In the genomic region with DNA sequence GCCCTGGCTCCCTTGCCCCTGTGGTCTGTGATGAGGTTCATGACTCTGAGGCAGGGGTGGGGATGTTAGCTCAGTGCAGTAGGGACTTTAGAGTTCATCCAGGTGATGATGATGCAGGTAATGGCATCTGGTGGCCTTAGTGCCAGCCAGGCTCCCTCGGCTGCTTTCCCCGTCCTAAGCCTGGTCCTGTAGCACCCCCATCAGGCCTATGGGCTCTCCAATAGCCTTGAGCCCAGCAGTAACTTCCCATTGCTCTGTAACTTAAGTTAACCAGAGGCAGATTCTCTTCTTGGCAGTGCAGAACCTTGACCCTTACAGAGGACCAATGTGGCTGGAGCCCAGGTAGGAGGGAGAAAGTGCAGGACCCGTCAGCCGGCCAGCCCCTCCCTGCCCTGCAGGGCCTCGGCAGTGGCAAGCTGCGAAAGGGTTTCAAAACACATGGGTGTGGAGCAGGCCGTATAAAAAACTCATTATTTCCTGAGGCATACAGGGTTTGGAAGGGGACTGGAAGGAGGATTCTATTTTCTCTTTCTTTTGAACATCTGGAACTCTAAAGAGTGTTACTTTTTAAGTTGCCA, we compare ENCODE assay signal across 1 cellular context.
TF ChIP-seq lines count a peak whose summit lies in the region.

No MANE protein-coding gene starts in this region.

TF ChIP-seq in GM23338, 12 proteins besides CTCF, POLR2A, EP300 and RAD21 (continued from another document):
- TF ChIP-seq, protein P1, sequence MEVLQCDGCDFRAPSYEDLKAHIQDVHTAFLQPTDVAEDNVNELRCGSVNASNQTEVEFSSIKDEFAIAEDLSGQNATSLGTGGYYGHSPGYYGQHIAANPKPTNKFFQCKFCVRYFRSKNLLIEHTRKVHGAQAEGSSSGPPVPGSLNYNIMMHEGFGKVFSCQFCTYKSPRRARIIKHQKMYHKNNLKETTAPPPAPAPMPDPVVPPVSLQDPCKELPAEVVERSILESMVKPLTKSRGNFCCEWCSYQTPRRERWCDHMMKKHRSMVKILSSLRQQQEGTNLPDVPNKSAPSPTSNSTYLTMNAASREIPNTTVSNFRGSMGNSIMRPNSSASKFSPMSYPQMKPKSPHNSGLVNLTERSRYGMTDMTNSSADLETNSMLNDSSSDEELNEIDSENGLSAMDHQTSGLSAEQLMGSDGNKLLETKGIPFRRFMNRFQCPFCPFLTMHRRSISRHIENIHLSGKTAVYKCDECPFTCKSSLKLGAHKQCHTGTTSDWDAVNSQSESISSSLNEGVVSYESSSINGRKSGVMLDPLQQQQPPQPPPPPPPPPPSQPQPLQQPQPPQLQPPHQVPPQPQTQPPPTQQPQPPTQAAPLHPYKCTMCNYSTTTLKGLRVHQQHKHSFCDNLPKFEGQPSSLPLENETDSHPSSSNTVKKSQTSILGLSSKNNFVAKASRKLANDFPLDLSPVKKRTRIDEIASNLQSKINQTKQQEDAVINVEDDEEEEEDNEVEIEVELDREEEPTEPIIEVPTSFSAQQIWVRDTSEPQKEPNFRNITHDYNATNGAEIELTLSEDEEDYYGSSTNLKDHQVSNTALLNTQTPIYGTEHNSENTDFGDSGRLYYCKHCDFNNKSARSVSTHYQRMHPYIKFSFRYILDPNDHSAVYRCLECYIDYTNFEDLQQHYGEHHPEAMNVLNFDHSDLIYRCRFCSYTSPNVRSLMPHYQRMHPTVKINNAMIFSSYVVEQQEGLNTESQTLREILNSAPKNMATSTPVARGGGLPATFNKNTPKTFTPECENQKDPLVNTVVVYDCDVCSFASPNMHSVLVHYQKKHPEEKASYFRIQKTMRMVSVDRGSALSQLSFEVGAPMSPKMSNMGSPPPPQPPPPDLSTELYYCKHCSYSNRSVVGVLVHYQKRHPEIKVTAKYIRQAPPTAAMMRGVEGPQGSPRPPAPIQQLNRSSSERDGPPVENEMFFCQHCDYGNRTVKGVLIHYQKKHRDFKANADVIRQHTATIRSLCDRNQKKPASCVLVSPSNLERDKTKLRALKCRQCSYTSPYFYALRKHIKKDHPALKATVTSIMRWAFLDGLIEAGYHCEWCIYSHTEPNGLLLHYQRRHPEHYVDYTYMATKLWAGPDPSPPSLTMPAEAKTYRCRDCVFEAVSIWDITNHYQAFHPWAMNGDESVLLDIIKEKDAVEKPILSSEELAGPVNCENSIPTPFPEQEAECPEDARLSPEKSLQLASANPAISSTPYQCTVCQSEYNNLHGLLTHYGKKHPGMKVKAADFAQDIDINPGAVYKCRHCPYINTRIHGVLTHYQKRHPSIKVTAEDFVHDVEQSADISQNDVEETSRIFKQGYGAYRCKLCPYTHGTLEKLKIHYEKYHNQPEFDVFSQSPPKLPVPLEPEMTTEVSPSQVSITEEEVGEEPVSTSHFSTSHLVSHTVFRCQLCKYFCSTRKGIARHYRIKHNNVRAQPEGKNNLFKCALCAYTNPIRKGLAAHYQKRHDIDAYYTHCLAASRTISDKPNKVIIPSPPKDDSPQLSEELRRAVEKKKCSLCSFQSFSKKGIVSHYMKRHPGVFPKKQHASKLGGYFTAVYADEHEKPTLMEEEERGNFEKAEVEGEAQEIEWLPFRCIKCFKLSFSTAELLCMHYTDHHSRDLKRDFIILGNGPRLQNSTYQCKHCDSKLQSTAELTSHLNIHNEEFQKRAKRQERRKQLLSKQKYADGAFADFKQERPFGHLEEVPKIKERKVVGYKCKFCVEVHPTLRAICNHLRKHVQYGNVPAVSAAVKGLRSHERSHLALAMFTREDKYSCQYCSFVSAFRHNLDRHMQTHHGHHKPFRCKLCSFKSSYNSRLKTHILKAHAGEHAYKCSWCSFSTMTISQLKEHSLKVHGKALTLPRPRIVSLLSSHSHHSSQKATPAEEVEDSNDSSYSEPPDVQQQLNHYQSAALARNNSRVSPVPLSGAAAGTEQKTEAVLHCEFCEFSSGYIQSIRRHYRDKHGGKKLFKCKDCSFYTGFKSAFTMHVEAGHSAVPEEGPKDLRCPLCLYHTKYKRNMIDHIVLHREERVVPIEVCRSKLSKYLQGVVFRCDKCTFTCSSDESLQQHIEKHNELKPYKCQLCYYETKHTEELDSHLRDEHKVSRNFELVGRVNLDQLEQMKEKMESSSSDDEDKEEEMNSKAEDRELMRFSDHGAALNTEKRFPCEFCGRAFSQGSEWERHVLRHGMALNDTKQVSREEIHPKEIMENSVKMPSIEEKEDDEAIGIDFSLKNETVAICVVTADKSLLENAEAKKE (CRISPR knock-in tag; IDR thresholded peaks at IDR 0.05): no peak
- TF ChIP-seq CREB1 (CRISPR knock-in tag; IDR thresholded peaks at IDR 0.05; ENCODE audit: low read depth) (no peak), ZNF114 (CRISPR knock-in tag; IDR thresholded peaks at IDR 0.05) (no peak), EZH2 (IDR thresholded peaks at IDR 0.05; ENCODE audit: low read depth, unreplicated experiment) (no peak), EZH2phosphoT487 (IDR thresholded peaks at IDR 0.05; ENCODE audit: unreplicated experiment) (no peak), ZNF331 (CRISPR knock-in tag; IDR thresholded peaks at IDR 0.05; ENCODE audit: low read depth) (no peak), POLR2AphosphoS5 (IDR thresholded peaks at IDR 0.05; ENCODE audit: low read depth) (no peak), NANOG (IDR thresholded peaks at IDR 0.05; ENCODE audit: borderline replicate concordance) (no peak), JUNB (IDR thresholded peaks at IDR 0.05; ENCODE audit: unreplicated experiment) (no peak)
- TF ChIP-seq, protein P2, sequence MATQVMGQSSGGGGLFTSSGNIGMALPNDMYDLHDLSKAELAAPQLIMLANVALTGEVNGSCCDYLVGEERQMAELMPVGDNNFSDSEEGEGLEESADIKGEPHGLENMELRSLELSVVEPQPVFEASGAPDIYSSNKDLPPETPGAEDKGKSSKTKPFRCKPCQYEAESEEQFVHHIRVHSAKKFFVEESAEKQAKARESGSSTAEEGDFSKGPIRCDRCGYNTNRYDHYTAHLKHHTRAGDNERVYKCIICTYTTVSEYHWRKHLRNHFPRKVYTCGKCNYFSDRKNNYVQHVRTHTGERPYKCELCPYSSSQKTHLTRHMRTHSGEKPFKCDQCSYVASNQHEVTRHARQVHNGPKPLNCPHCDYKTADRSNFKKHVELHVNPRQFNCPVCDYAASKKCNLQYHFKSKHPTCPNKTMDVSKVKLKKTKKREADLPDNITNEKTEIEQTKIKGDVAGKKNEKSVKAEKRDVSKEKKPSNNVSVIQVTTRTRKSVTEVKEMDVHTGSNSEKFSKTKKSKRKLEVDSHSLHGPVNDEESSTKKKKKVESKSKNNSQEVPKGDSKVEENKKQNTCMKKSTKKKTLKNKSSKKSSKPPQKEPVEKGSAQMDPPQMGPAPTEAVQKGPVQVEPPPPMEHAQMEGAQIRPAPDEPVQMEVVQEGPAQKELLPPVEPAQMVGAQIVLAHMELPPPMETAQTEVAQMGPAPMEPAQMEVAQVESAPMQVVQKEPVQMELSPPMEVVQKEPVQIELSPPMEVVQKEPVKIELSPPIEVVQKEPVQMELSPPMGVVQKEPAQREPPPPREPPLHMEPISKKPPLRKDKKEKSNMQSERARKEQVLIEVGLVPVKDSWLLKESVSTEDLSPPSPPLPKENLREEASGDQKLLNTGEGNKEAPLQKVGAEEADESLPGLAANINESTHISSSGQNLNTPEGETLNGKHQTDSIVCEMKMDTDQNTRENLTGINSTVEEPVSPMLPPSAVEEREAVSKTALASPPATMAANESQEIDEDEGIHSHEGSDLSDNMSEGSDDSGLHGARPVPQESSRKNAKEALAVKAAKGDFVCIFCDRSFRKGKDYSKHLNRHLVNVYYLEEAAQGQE (IDR thresholded peaks at IDR 0.05; ENCODE audit: unreplicated experiment): no peak
- TF ChIP-seq, protein P3, sequence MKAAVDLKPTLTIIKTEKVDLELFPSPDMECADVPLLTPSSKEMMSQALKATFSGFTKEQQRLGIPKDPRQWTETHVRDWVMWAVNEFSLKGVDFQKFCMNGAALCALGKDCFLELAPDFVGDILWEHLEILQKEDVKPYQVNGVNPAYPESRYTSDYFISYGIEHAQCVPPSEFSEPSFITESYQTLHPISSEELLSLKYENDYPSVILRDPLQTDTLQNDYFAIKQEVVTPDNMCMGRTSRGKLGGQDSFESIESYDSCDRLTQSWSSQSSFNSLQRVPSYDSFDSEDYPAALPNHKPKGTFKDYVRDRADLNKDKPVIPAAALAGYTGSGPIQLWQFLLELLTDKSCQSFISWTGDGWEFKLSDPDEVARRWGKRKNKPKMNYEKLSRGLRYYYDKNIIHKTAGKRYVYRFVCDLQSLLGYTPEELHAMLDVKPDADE (IDR thresholded peaks at IDR 0.05): no peak
